In the genomic region with DNA sequence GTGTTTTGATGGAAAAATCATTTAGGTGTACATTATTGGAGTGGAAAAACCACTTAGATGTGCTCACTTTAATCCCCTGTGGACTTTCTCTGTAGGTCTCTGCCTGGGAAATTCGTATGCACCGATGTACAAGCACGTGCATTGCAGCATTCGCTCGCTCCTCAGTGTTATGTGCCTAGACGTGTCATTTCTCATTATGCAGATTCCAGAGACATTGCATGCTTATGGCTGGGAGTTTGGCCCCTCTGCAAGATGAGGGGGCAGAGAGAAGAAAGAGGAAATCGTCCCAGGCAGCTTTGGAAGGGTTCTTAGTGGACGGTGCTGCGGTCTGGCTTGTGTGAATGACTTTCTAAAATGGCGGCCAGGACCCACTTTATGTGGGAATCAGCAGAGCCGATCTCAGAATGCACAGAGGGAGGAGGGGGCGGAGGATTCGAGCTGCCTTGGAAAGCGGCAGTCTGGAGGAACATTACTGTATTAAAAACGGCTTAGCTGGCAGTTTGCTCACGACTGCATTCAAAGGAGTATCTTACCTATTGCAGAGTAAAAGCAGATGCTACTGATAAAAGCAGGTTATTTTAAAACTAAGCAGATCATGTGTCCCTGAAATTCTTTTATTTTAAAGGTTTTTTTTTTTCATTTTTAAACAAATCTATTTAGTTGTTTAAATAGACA, we compare ENCODE assay signal across 1 cellular context.
TF ChIP-seq lines count a peak whose summit lies in the region.

No MANE protein-coding gene starts in this region.

TF ChIP-seq in HepG2, 621 proteins besides CTCF, POLR2A, EP300 and RAD21 (continued from another document and continues in another):
- TF ChIP-seq, protein P1, sequence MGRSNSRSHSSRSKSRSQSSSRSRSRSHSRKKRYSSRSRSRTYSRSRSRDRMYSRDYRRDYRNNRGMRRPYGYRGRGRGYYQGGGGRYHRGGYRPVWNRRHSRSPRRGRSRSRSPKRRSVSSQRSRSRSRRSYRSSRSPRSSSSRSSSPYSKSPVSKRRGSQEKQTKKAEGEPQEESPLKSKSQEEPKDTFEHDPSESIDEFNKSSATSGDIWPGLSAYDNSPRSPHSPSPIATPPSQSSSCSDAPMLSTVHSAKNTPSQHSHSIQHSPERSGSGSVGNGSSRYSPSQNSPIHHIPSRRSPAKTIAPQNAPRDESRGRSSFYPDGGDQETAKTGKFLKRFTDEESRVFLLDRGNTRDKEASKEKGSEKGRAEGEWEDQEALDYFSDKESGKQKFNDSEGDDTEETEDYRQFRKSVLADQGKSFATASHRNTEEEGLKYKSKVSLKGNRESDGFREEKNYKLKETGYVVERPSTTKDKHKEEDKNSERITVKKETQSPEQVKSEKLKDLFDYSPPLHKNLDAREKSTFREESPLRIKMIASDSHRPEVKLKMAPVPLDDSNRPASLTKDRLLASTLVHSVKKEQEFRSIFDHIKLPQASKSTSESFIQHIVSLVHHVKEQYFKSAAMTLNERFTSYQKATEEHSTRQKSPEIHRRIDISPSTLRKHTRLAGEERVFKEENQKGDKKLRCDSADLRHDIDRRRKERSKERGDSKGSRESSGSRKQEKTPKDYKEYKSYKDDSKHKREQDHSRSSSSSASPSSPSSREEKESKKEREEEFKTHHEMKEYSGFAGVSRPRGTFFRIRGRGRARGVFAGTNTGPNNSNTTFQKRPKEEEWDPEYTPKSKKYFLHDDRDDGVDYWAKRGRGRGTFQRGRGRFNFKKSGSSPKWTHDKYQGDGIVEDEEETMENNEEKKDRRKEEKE (IDR thresholded peaks at IDR 0.05), result no peak
- TF ChIP-seq PRDM4 (CRISPR knock-in tag; IDR thresholded peaks at IDR 0.05; ENCODE audit: borderline replicate concordance) (no peak), ZNF335 (CRISPR knock-in tag; IDR thresholded peaks at IDR 0.05) (no peak), CBX5 (CRISPR knock-in tag; IDR thresholded peaks at IDR 0.05; ENCODE audit: borderline replicate concordance) (no peak), ZNF230 (CRISPR knock-in tag; IDR thresholded peaks at IDR 0.05) (0 out of 2 replicates have a peak, but pooled peaks have one; percentile 55), ZNF816 (CRISPR knock-in tag; IDR thresholded peaks at IDR 0.05; ENCODE audit: borderline replicate concordance) (no peak; the same call in 1 of the 2 replicates), SAP130 (CRISPR knock-in tag; IDR thresholded peaks at IDR 0.05; ENCODE audit: low read depth) (no peak; the same call in 1 of the 2 replicates), MYNN (CRISPR knock-in tag; IDR thresholded peaks at IDR 0.05; ENCODE audit: low read depth) (0 out of 2 replicates have a peak, but pooled peaks have one; percentile 45), KLF9 (CRISPR knock-in tag; IDR thresholded peaks at IDR 0.05; ENCODE audit: low read depth) (no peak), KAT7 (CRISPR knock-in tag; IDR thresholded peaks at IDR 0.05; ENCODE audit: borderline replicate concordance) (no peak), ZNF564 (CRISPR knock-in tag; IDR thresholded peaks at IDR 0.05) (no peak), ZNF547 (CRISPR knock-in tag; IDR thresholded peaks at IDR 0.05) (no peak), FOXK2 (IDR thresholded peaks at IDR 0.05) (no peak), ZBTB38 (CRISPR knock-in tag; IDR thresholded peaks at IDR 0.05) (0 out of 2 replicates have a peak, but pooled peaks have one; percentile 4), ZNF512 (CRISPR knock-in tag; IDR thresholded peaks at IDR 0.05) (no peak), ZSCAN21 (CRISPR knock-in tag; IDR thresholded peaks at IDR 0.05; ENCODE audit: borderline replicate concordance) (no peak), ZBTB21 (CRISPR knock-in tag; IDR thresholded peaks at IDR 0.05) (no peak), POGZ (CRISPR knock-in tag; IDR thresholded peaks at IDR 0.05) (no peak), ARNT2 (CRISPR knock-in tag; IDR thresholded peaks at IDR 0.05; ENCODE audit: low read depth) (0 out of 2 replicates have a peak, but pooled peaks have one; percentile 15), DMTF1 (CRISPR knock-in tag; IDR thresholded peaks at IDR 0.05) (no peak), NR2F1 (CRISPR knock-in tag; IDR thresholded peaks at IDR 0.05) (no peak), ZNF775 (CRISPR knock-in tag; IDR thresholded peaks at IDR 0.05; ENCODE audit: borderline replicate concordance) (no peak; the same call in 1 of the 2 replicates), KDM2A (CRISPR knock-in tag; IDR thresholded peaks at IDR 0.05; ENCODE audit: borderline replicate concordance, low read depth) (no peak; the same call in none of the 2 replicates), FOXM1 (CRISPR knock-in tag; IDR thresholded peaks at IDR 0.05) (no peak), ZNF451 (CRISPR knock-in tag; IDR thresholded peaks at IDR 0.05) (no peak), ZNF331 (CRISPR knock-in tag; IDR thresholded peaks at IDR 0.05) (no peak), IRF2 (CRISPR knock-in tag; IDR thresholded peaks at IDR 0.05) (peak; percentile 22; the same call in 1 of the 2 replicates), UBTF (CRISPR knock-in tag; IDR thresholded peaks at IDR 0.05) (no peak; the same call in 1 of the 2 replicates), ZNF225 (CRISPR knock-in tag; IDR thresholded peaks at IDR 0.05) (no peak; the same call in 1 of the 2 replicates), THAP8 (CRISPR knock-in tag; IDR thresholded peaks at IDR 0.05; ENCODE audit: borderline replicate concordance) (no peak), ZNF556 (CRISPR knock-in tag; IDR thresholded peaks at IDR 0.05; ENCODE audit: borderline replicate concordance) (no peak), SP5 (CRISPR knock-in tag; IDR thresholded peaks at IDR 0.05; ENCODE audit: borderline replicate concordance, low read depth) (no peak; the same call in 1 of the 2 replicates), ELK4 (CRISPR knock-in tag; IDR thresholded peaks at IDR 0.05; ENCODE audit: borderline replicate concordance) (no peak), ZNF30 (CRISPR knock-in tag; IDR thresholded peaks at IDR 0.05) (no peak), IKZF4 (CRISPR knock-in tag; IDR thresholded peaks at IDR 0.05; ENCODE audit: borderline replicate concordance, low read depth, not compliant biosample characterization) (no peak), FOXO4 (CRISPR knock-in tag; conservative IDR thresholded peaks at IDR 0.05) (0 out of 2 replicates have a peak, but pooled peaks have one; percentile 55), HOXA9 (CRISPR knock-in tag; IDR thresholded peaks at IDR 0.05; ENCODE audit: borderline replicate concordance) (no peak)
- TF ChIP-seq, protein P2, sequence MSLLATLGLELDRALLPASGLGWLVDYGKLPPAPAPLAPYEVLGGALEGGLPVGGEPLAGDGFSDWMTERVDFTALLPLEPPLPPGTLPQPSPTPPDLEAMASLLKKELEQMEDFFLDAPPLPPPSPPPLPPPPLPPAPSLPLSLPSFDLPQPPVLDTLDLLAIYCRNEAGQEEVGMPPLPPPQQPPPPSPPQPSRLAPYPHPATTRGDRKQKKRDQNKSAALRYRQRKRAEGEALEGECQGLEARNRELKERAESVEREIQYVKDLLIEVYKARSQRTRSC (CRISPR knock-in tag; IDR thresholded peaks at IDR 0.05; ENCODE audit: low read depth), result no peak
- TF ChIP-seq, protein P3, sequence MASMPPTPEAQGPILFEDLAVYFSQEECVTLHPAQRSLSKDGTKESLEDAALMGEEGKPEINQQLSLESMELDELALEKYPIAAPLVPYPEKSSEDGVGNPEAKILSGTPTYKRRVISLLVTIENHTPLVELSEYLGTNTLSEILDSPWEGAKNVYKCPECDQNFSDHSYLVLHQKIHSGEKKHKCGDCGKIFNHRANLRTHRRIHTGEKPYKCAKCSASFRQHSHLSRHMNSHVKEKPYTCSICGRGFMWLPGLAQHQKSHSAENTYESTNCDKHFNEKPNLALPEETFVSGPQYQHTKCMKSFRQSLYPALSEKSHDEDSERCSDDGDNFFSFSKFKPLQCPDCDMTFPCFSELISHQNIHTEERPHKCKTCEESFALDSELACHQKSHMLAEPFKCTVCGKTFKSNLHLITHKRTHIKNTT (CRISPR knock-in tag; IDR thresholded peaks at IDR 0.05), result no peak
